ENCODE assay signal across 1 cellular context in genomic region chr2:26535663-26536275, GRCh38.
TF ChIP-seq lines count a peak whose summit lies in the region.

No MANE protein-coding gene starts in this region.

TF ChIP-seq in H1, 55 proteins besides CTCF, POLR2A, EP300 and RAD21 (continued from another document):
- TF ChIP-seq CHD7 (IDR thresholded peaks at IDR 0.05; ENCODE audit: insufficient replicate concordance, low read length) (no peak), TAF1 (IDR thresholded peaks at IDR 0.05; ENCODE audit: low read depth, low read length) (no peak), ASH2L (IDR thresholded peaks at IDR 0.05; ENCODE audit: low read length) (no peak), POU5F1 (IDR thresholded peaks at IDR 0.05; ENCODE audit: low read depth, low read length) (no peak), USF2 (IDR thresholded peaks at IDR 0.05; ENCODE audit: low read length) (no peak), KDM1A (IDR thresholded peaks at IDR 0.05; ENCODE audit: borderline replicate concordance, low read length) (no peak), POLR2AphosphoS5 (IDR thresholded peaks at IDR 0.05; ENCODE audit: low read depth, low read length) (no peak), MAX (IDR thresholded peaks at IDR 0.05) (no peak), TAF7 (optimal IDR thresholded peaks at IDR 0.05; ENCODE audit: borderline replicate concordance, low read depth, low read length) (no peak), SP4 (IDR thresholded peaks at IDR 0.05; ENCODE audit: low read length) (no peak), SIN3A (conservative IDR thresholded peaks at IDR 0.05 in 1 of 2, IDR thresholded peaks at IDR 0.05 in 1 of 2; ENCODE audit: low read depth in 1 of 2, low read length in 2 of 2) (no peak), TEAD4 (IDR thresholded peaks at IDR 0.05; ENCODE audit: low read depth, low read length) (no peak)
TF ChIP-seq in H1: peak in this region for 0.
